In genomic region chr7:37391791-37392672, GRCh38 we compare ENCODE assay signal across 14 cellular contexts. TPM values are rescaled to one million over a fixed set of nuclear protein-coding genes. Genes with fewer than 3 reads are reported as not detected.
A peak's percentile ranks its signal among the peaks of the same experiment; 100 is the strongest.
DNase-seq lines count a peak whose midpoint lies in the region; ATAC-seq, FAIRE-seq and TF ChIP-seq lines count a peak whose summit lies in the region.
"Had no signal": no experiment of that assay in that cellular context is flagged by ENCODE, and none has a peak within 500 bp of the region (broad histone marks: within the 10 kb centered on the region; RNA-seq: fewer than 3 reads in every experiment).

No MANE protein-coding gene starts in this region.

- H3K27ac ChIP-seq in esophagus muscularis mucosa (replicated peaks in 1 of 4) (peak overlapping the region in 3 of 4 donors; percentile 5 to 44 (median 6)), trophoblast cell (ENCODE audit: low read depth, low read length) (no peak overlapping the region)

- WGBS in esophagus muscularis mucosa = 68% methylated on average over 10 of the region's 10 CpGs
- WGBS in trophoblast cell (ENCODE audit: extremely low coverage, insufficient coverage, insufficient read length) = no CpG with 5 or more reads among the region's 10 CpGs

- H3K9me3 Mint-ChIP-seq in activated CD8-positive, alpha-beta T cell treated with anti-CD3 and anti-CD28 coated beads, Interleukin-2, amount 10 ng/mL, durations not matched to agents 7 days and 5 days (ENCODE audit: insufficient read depth) = no peaks in the 10 kb centered on the region
- H3K9me3 Mint-ChIP-seq: activated CD4-positive, alpha-beta memory T cell treated with anti-CD3 and anti-CD28 coated beads for 36 hours had no signal

- no peak overlapping the region for H3K18ac ChIP-seq in trophoblast cell (ENCODE audit: low read length)

- H2BK12ac ChIP-seq in trophoblast cell (ENCODE audit: low read length) = no peak overlapping the region

- H3K36me3 ChIP-seq in esophagus muscularis mucosa (no peaks in the 10 kb centered on the region), trophoblast cell (ENCODE audit: control insufficient read depth in 1 of 2, insufficient read depth in 2 of 2, low read length in 2 of 2) (peaks cover 0 to 2% of the 10 kb centered on the region in 2 experiments)
- H3K36me3 ChIP-seq: adrenal gland had no signal

- DNase-seq in GM12891 (ENCODE audit: insufficient read length, low spot score) = no peak
- DNase-seq in NOMO-1 treated with DMSO at 0.1 percent for 48 hours (lab: John Stamatoyannopoulos, UW; ENCODE audit: unreplicated experiment) = peak; percentile 83
- no peak for DNase-seq in esophagus muscularis mucosa (ENCODE audit: extremely low spot score)
- no peak for DNase-seq in trophoblast cell
- no peak for DNase-seq in NCI-H1930 (lab: John Stamatoyannopoulos, UW)
- DNase-seq in H54 (ENCODE audit: insufficient read length, low spot score) = no peak
- no peak for DNase-seq in activated CD8-positive, alpha-beta T cell treated with anti-CD3 and anti-CD28 coated beads, Interleukin-2, amount 10 ng/mL, durations not matched to agents 7 days and 5 days
- DNase-seq: activated CD4-positive, alpha-beta memory T cell treated with anti-CD3 and anti-CD28 coated beads for 36 hours; effector memory CD4-positive, alpha-beta T cell; NCI-H1417; NCI-H748 treated with DMSO at 0.1 percent for 48 hours had no signal

- H4K8ac ChIP-seq in trophoblast cell (ENCODE audit: low read depth, low read length) = no peak overlapping the region

- intact Hi-C loops in esophagus muscularis mucosa (cut with DNase I) = no loop called here

- FAIRE-seq in GM12891 (lab: Jason Lieb, UNC) (peak; percentile 81), H54 (lab: Jason Lieb, UNC) (no peak)

- no peak overlapping the region for H4K91ac ChIP-seq in trophoblast cell (ENCODE audit: low read depth, low read length)

- no peaks in the 10 kb centered on the region for H3K79me2 ChIP-seq in trophoblast cell (ENCODE audit: control insufficient read depth, insufficient read depth, low read length, poor library complexity)

- H3K4me1 Mint-ChIP-seq in activated CD8-positive, alpha-beta T cell treated with anti-CD3 and anti-CD28 coated beads, Interleukin-2, amount 10 ng/mL, durations not matched to agents 7 days and 5 days (ENCODE audit: low read depth) = peaks cover 4% of the 10 kb centered on the region

- H3K36me3 Mint-ChIP-seq in activated CD8-positive, alpha-beta T cell treated with anti-CD3 and anti-CD28 coated beads, Interleukin-2, amount 10 ng/mL, durations not matched to agents 7 days and 5 days (ENCODE audit: low read depth) = no peaks in the 10 kb centered on the region
- H3K36me3 Mint-ChIP-seq: activated CD4-positive, alpha-beta memory T cell treated with anti-CD3 and anti-CD28 coated beads for 36 hours had no signal

- H2BK120ac ChIP-seq in trophoblast cell (ENCODE audit: insufficient read depth, low read length, poor library complexity) = no peak overlapping the region

- no peak overlapping the region for H3K4me3 Mint-ChIP-seq in activated CD8-positive, alpha-beta T cell treated with anti-CD3 and anti-CD28 coated beads, Interleukin-2, amount 10 ng/mL, durations not matched to agents 7 days and 5 days
- H3K4me3 Mint-ChIP-seq: activated CD4-positive, alpha-beta memory T cell treated with anti-CD3 and anti-CD28 coated beads for 36 hours had no signal

- H3K14ac ChIP-seq in trophoblast cell (ENCODE audit: low read length) = peak overlapping the region; percentile 51

- H3K27ac Mint-ChIP-seq in activated CD8-positive, alpha-beta T cell treated with anti-CD3 and anti-CD28 coated beads, Interleukin-2, amount 10 ng/mL, durations not matched to agents 7 days and 5 days = no peak overlapping the region
- H3K27ac Mint-ChIP-seq: activated CD4-positive, alpha-beta memory T cell treated with anti-CD3 and anti-CD28 coated beads for 36 hours had no signal

- no peak overlapping the region for H3K9ac ChIP-seq in trophoblast cell (ENCODE audit: low read length)

- H3K27me3 ChIP-seq in esophagus muscularis mucosa (no peaks in the 10 kb centered on the region), trophoblast cell (ENCODE audit: insufficient read depth, low read length) (no peaks in the 10 kb centered on the region)
- H3K27me3 ChIP-seq: adrenal gland had no signal

- H2AFZ ChIP-seq in trophoblast cell (ENCODE audit: insufficient read depth, low read length, poor library complexity) = no peak overlapping the region

- H2BK5ac ChIP-seq in trophoblast cell (ENCODE audit: low read depth, low read length, poor library complexity) = no peak overlapping the region

- H3K4me2 ChIP-seq in trophoblast cell (ENCODE audit: low read length) = no peak overlapping the region

- POLR2A ChIA-PET in activated CD8-positive, alpha-beta T cell treated with anti-CD3 and anti-CD28 coated beads, Interleukin-2, amount 10 ng/mL, durations not matched to agents 7 days and 5 days (lab: Charles Lee) = no interaction called here

- no peak for ATAC-seq in activated CD8-positive, alpha-beta T cell treated with anti-CD3 and anti-CD28 coated beads, Interleukin-2, amount 10 ng/mL, durations not matched to agents 7 days and 5 days
- no peak for ATAC-seq in GM19324 (IDR thresholded peaks at IDR 0.05; ENCODE audit: low FRiP score, unreplicated experiment)
- ATAC-seq: SK-N-SH treated with all-trans-retinoic acid at 6 μM for 48 hours had no signal

- no peak for TF ChIP-seq EP300 in esophagus muscularis mucosa (IDR thresholded peaks at IDR 0.05)

- H3K27me3 Mint-ChIP-seq in activated CD8-positive, alpha-beta T cell treated with anti-CD3 and anti-CD28 coated beads, Interleukin-2, amount 10 ng/mL, durations not matched to agents 7 days and 5 days (ENCODE audit: low read depth) = no peaks in the 10 kb centered on the region
- H3K27me3 Mint-ChIP-seq: activated CD4-positive, alpha-beta memory T cell treated with anti-CD3 and anti-CD28 coated beads for 36 hours had no signal

- CTCF ChIA-PET in activated CD8-positive, alpha-beta T cell treated with anti-CD3 and anti-CD28 coated beads, Interleukin-2, amount 10 ng/mL, durations not matched to agents 7 days and 5 days (lab: Charles Lee) = no interaction called here

- TF ChIP-seq CTCF in esophagus muscularis mucosa (IDR thresholded peaks at IDR 0.05) = no peak

- H3K4me3 ChIP-seq in esophagus muscularis mucosa = no peak overlapping the region
- H3K4me3 ChIP-seq in trophoblast cell (ENCODE audit: low read depth, low read length) = no peak overlapping the region
- H3K4me3 ChIP-seq: adrenal gland had no signal

- TF ChIP-seq POLR2A in GM12891 (IDR thresholded peaks at IDR 0.05; ENCODE audit: low read depth, low read length) (no peak), esophagus muscularis mucosa (IDR thresholded peaks at IDR 0.05; ENCODE audit: low read depth) (no peak), H54 (IDR thresholded peaks at IDR 0.05; ENCODE audit: low read depth, low read length) (no peak)

- H3K23ac ChIP-seq in trophoblast cell (ENCODE audit: low read length) = no peak overlapping the region

- H4K12ac ChIP-seq in trophoblast cell (ENCODE audit: low read depth, low read length) = no peak overlapping the region

- peak overlapping the region; percentile 64 for H3K4ac ChIP-seq in trophoblast cell (ENCODE audit: low read depth, low read length)

- H3K79me1 ChIP-seq in trophoblast cell (ENCODE audit: low read length) = no peaks in the 10 kb centered on the region

- no peak overlapping the region for H2AK5ac ChIP-seq in trophoblast cell (ENCODE audit: low read length)

- H3K9me3 ChIP-seq in esophagus muscularis mucosa (no peaks in the 10 kb centered on the region), trophoblast cell (ENCODE audit: insufficient read depth, low read depth, low read length) (no peaks in the 10 kb centered on the region)
- H3K9me3 ChIP-seq: adrenal gland had no signal

- H3K4me1 ChIP-seq in esophagus muscularis mucosa = peaks cover 11 to 42% (median 12%) of the 10 kb centered on the region in 4 donors
- H3K4me1 ChIP-seq in trophoblast cell (ENCODE audit: control insufficient read depth in 1 of 2, insufficient read depth in 2 of 2, low read length in 2 of 2) = peaks cover 14 to 18% of the 10 kb centered on the region in 2 experiments

TF ChIP-seq in GM12891, 5 proteins besides CTCF, POLR2A, EP300 and RAD21:
- 0 out of 2 replicates have a peak, but pooled peaks have one; percentile 10 for TF ChIP-seq SPI1 (IDR thresholded peaks at IDR 0.05; ENCODE audit: low read depth, low read length)
- no peak for TF ChIP-seq POLR2AphosphoS5 (IDR thresholded peaks at IDR 0.05; ENCODE audit: low read depth, low read length)

RNA-seq across cellular contexts. Expression of gene ELMO1, which starts 56.6 kb away (rescaled TPM):
- 70.4 TPM for polyA plus RNA-seq in GM12891 (2012; ENCODE audit: low read depth, missing spikeins)
- total RNA-seq in esophagus muscularis mucosa = 10 to 100 TPM; 31.1 to 42.9 (median 38.7) TPM
- 64.9 and 67.0 TPM in 2 replicates for polyA plus RNA-seq in trophoblast cell (2013)
- total RNA-seq in activated CD8-positive, alpha-beta T cell treated with anti-CD3 and anti-CD28 coated beads, Interleukin-2, amount 10 ng/mL, durations not matched to agents 7 days and 5 days = 10 to 100 TPM; 64.0 to 68.5 TPM
